ENCODE assay signal across 6 cellular contexts in genomic region chr13:66581691-66582090, GRCh38.
"Had no signal": no experiment of that assay in that cellular context is flagged by ENCODE, and none has a peak within 500 bp of the region (broad histone marks: within the 10 kb centered on the region; RNA-seq: fewer than 3 reads in every experiment).

No MANE protein-coding gene starts in this region.

- ATAC-seq: GM23338, HCT116, K562 had no signal

- DNase-seq: H9, HFFc6, IMR-90 had no signal

- H2AFZ ChIP-seq: GM23338 had no signal

- H3K4me2 ChIP-seq: GM23338 had no signal

- H3K4me3 ChIP-seq: GM23338, K562 had no signal
